Comparison of ENCODE assay signal across 26 cellular contexts in the genomic region with DNA sequence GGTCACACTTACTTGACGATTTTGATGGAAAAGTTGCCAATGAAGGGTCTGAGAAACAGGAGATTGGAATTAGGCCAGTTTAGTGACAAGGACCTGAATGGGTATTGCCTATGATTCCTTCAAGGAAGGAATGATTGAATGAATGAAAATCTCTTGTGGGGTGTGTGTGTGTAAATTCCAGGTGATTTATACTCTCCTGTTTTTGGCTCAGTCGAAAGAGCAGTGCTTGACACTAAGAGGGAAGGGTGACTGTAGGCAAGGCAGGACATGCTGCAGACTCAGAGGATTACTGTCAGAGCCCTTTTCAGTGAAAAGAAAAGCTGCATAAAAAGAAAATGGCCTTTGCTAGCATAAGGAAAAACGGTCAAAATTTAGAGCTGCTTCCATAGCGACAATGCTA.
"Had no signal": no experiment of that assay in that cellular context is flagged by ENCODE, and none has a peak within 500 bp of the region (broad histone marks: within the 10 kb centered on the region; RNA-seq: fewer than 3 reads in every experiment).

No MANE protein-coding gene starts in this region.

- ATAC-seq: activated naive CD4-positive, alpha-beta T cell treated with anti-CD3 and anti-CD28 coated beads, Interleukin-2, amount 50 U/mL, for 72 hours; activated T-helper 17 cell treated with anti-CD3 and anti-CD28 coated beads, Interleukin-2, amount 50 U/mL, for 72 hours; gastroesophageal sphincter; left cardiac atrium; mucosa of descending colon; stimulated activated naive B cell treated with anti-CD40 and anti-IgM and Interleukin-4, amounts not matched to agents 10 μg/mL and 1 μg/mL and 100 μg/mL, for 72 hours; WTC11 had no signal

- H3K4me3 ChIP-seq: ascending aorta, coronary artery, esophagus muscularis mucosa, gastroesophageal sphincter, mucosa of descending colon, sigmoid colon, transverse colon, uterus had no signal

- H3K36me3 ChIP-seq: ascending aorta, esophagus muscularis mucosa, sigmoid colon, transverse colon, uterus had no signal

- H3K27me3 ChIP-seq: ascending aorta, esophagus muscularis mucosa, gastroesophageal sphincter, sigmoid colon, transverse colon, uterus had no signal

- FAIRE-seq: endometrium, islet of Langerhans had no signal

- H3K9me3 ChIP-seq: ascending aorta, esophagus muscularis mucosa, gastroesophageal sphincter, mucosa of descending colon, sigmoid colon, transverse colon, uterus had no signal

- DNase-seq: activated CD8-positive, alpha-beta memory T cell treated with anti-CD3 and anti-CD28 coated beads for 24 hours; activated CD8-positive, alpha-beta memory T cell treated with anti-CD3 and anti-CD28 coated beads, Interleukin-2, amount 50 U/mL, for 4 hours; activated T-cell treated with anti-CD3 and anti-CD28 coated beads, Interleukin-2, amount 50 U/mL, for 24 hours; cerebellar nuclear complex; head of caudate nucleus; hypothalamus; left cardiac atrium; mesenchymal stem cell; mucosa of descending colon; occipital lobe; sigmoid colon; stimulated activated CD4-positive, alpha-beta T cell treated with anti-CD3 and anti-CD28 coated beads, Interleukin-2, amount 100 ng/mL, for 48 hours; stimulated activated CD8-positive, alpha-beta memory T cell treated with anti-CD3 and anti-CD28 coated beads, Interleukin-4, amount 100 ng/mL, for 48 hours; stimulated activated naive B cell treated with anti-CD40 and anti-IgM and Interleukin-4, amounts not matched to agents 10 μg/mL and 1 μg/mL and 100 μg/mL, for 72 hours; T-helper 9 cell; transverse colon; uterus had no signal

- H3K27ac ChIP-seq: ascending aorta, coronary artery, esophagus muscularis mucosa, gastroesophageal sphincter, sigmoid colon, transverse colon, uterus had no signal
